ENCODE assay signal across 8 cellular contexts in genomic region chr6:15623282-15624116, GRCh38. TPM values are rescaled to one million over a fixed set of nuclear protein-coding genes. Genes with fewer than 3 reads are reported as not detected.
DNase-seq lines count a peak whose midpoint lies in the region; ATAC-seq, FAIRE-seq and TF ChIP-seq lines count a peak whose summit lies in the region.

No MANE protein-coding gene starts in this region.

- POLR2A ChIA-PET in Panc1 (lab: Charles Lee), result no interaction called here
- POLR2A ChIA-PET in endothelial cell of umbilical vein (lab: Charles Lee), result no interaction called here

- FAIRE-seq in endothelial cell of umbilical vein (lab: Jason Lieb, UNC), result no peak

- intact Hi-C loops in Panc1 (cut with micrococcal nuclease; ENCODE audit: unreplicated experiment), result loop anchor here (10.0 kb wide), 1 partner anchor 129 kb away; no protein-coding TSS in a partner anchor
- intact Hi-C loops in endothelial cell of umbilical vein (cut with micrococcal nuclease), result loop anchor here (1.0 to 5.0 kb wide), 7 partner anchors 71 to 1412 kb away; partner anchors contain the start of gene JARID2

- H3K27me3 ChIP-seq in Panc1 (ENCODE audit: control insufficient read depth, insufficient read depth, low read length), result no peaks in the 10 kb centered on the region
- H3K27me3 ChIP-seq in endothelial cell of umbilical vein (ENCODE audit: control insufficient read depth in 2 of 2, insufficient read depth in 2 of 2, low read length in 2 of 2), result no peaks in the 10 kb centered on the region

- BruUV-seq in Panc1 (replicated peaks; lab: Mats Ljungman, UMichigan) (no TSS peak), endothelial cell of umbilical vein (replicated peaks; lab: Mats Ljungman, UMichigan) (no TSS peak)

- H3K36me3 ChIP-seq in Panc1 (ENCODE audit: control insufficient read depth, insufficient read depth, low read length) (peaks cover 3% of the 10 kb centered on the region), endothelial cell of umbilical vein (ENCODE audit: control insufficient read depth in 2 of 2, extremely low read depth in 1 of 2, insufficient read depth in 2 of 2, low read length in 2 of 2) (no peaks in the 10 kb centered on the region)

- H3K27ac ChIP-seq in 22Rv1 (no peak overlapping the region), Panc1 (ENCODE audit: low read length) (no peak overlapping the region), endothelial cell of umbilical vein (ENCODE audit: insufficient read depth, low read depth, low read length) (no peak overlapping the region)

- no peak overlapping the region for H3K9ac ChIP-seq in endothelial cell of umbilical vein (replicated peaks; ENCODE audit: extremely low read depth, insufficient read depth, low read length)

- H3K4me1 ChIP-seq in Panc1 (ENCODE audit: control insufficient read depth, insufficient read depth, low read length) (no peaks in the 10 kb centered on the region; the same call in 1 of the 2 replicates), endothelial cell of umbilical vein (ENCODE audit: control insufficient read depth, extremely low read depth, insufficient read depth, low read length) (peaks cover 11% of the 10 kb centered on the region)

- no peak overlapping the region for H2AFZ ChIP-seq in endothelial cell of umbilical vein (ENCODE audit: low read depth, low read length)

- H3K4me2 ChIP-seq in endothelial cell of umbilical vein (ENCODE audit: insufficient read depth, low read length), result no peak overlapping the region

- peaks cover 2% of the 10 kb centered on the region for H3K79me2 ChIP-seq in endothelial cell of umbilical vein (ENCODE audit: control insufficient read depth, insufficient read depth, low read length)

- no peaks in the 10 kb centered on the region for H4K20me1 ChIP-seq in endothelial cell of umbilical vein (replicated peaks; ENCODE audit: control insufficient read depth, extremely low read depth, insufficient read depth, low read length)

- CTCF ChIA-PET in Panc1 (lab: Charles Lee) (no interaction called here), endothelial cell of umbilical vein (lab: Charles Lee) (interaction anchor here (0.6 to 3.0 kb wide), 26 partner anchors 9 to 1715 kb away, joined by 3 to 22 read pairs (median 4); no protein-coding TSS in a partner anchor)

- H3K9me3 ChIP-seq in Panc1 (ENCODE audit: control insufficient read depth, insufficient read depth, low read depth, low read length) (no peaks in the 10 kb centered on the region), endothelial cell of umbilical vein (replicated peaks; ENCODE audit: control insufficient read depth, insufficient read depth, low read length) (no peaks in the 10 kb centered on the region)

- no peaks in the 10 kb centered on the region for H3K9me1 ChIP-seq in endothelial cell of umbilical vein (replicated peaks; ENCODE audit: control insufficient read depth, extremely low read depth, insufficient read depth, low read length)

- TF ChIP-seq CTCF in 22Rv1 (IDR thresholded peaks at IDR 0.05) (peak; percentile 75), GM20000 (IDR thresholded peaks at IDR 0.05; ENCODE audit: extremely low read depth, missing control alignments) (no peak), Panc1 (IDR thresholded peaks at IDR 0.05) (peak; percentile 71), endothelial cell of umbilical vein (IDR thresholded peaks at IDR 0.05; ENCODE audit: extremely low read depth in 1 of 2, insufficient read depth in 1 of 2, low read depth in 1 of 2, low read length in 2 of 2) (peak in 1 of 2 donors; percentile 10)

- no peak for TF ChIP-seq POLR2A in endothelial cell of umbilical vein (IDR thresholded peaks at IDR 0.05; ENCODE audit: low read depth, low read length)

- in situ Hi-C loops in Panc1 (cut with HindIII; ENCODE audit: low pct_unique_long_range_greater_than_20kb, low sequenced_read_pairs), result no loop called here

- DNase-seq in GM20000 (ENCODE audit: low spot score), result peak; percentile 20
- DNase-seq in Panc1 (ENCODE audit: low read depth, low spot score), result no peak
- DNase-seq in endothelial cell of umbilical vein (ENCODE audit: low read depth, low spot score), result peak; percentile 25
- peak; percentile 56 for DNase-seq in pons (ENCODE audit: low spot score)

- dilution Hi-C loops in endothelial cell of umbilical vein (cut with MboI; ENCODE audit: extremely low pct_ligation_motif_present, low sequenced_read_pairs), result no loop called here

- H3K4me3 ChIP-seq in Panc1 (ENCODE audit: low read depth in 2 of 2, low read length in 2 of 2), result no peak overlapping the region
- no peak overlapping the region for H3K4me3 ChIP-seq in endothelial cell of umbilical vein (replicated peaks in 1 of 3; ENCODE audit: insufficient read depth in 1 of 3, low read depth in 1 of 3, low read length in 3 of 3)

- ATAC-seq in Panc1 (no peak), HG03354 (IDR thresholded peaks at IDR 0.05; ENCODE audit: poor library complexity, severe bottlenecking, unreplicated experiment) (no peak), GM21515 (IDR thresholded peaks at IDR 0.05; ENCODE audit: unreplicated experiment) (no peak), HG03520 (IDR thresholded peaks at IDR 0.05; ENCODE audit: unreplicated experiment) (no peak)

TF ChIP-seq in endothelial cell of umbilical vein, 7 proteins besides CTCF, POLR2A, EP300 and RAD21:
- TF ChIP-seq POLR2AphosphoS5 (IDR thresholded peaks at IDR 0.05; ENCODE audit: insufficient read depth, low read depth, low read length) (no peak), FOS (IDR thresholded peaks at IDR 0.05; ENCODE audit: borderline replicate concordance, insufficient read depth, low read length) (no peak), MAX (IDR thresholded peaks at IDR 0.05; ENCODE audit: insufficient read depth, insufficient read length) (no peak), GATA2 (IDR thresholded peaks at IDR 0.05; ENCODE audit: insufficient read depth, insufficient read length, low read depth, low read length) (no peak), MYC (IDR thresholded peaks at IDR 0.05; ENCODE audit: low read depth, low read length) (no peak), EZH2 (IDR thresholded peaks at IDR 0.05; ENCODE audit: borderline replicate concordance, low read depth, low read length, severe bottlenecking) (no peak), JUN (IDR thresholded peaks at IDR 0.05; ENCODE audit: borderline replicate concordance, insufficient read depth, insufficient read length, low read depth) (no peak)

RNA-seq across cellular contexts. Expression of gene DTNBP1, which starts 39.3 kb away (rescaled TPM):
- 29.3 TPM for total RNA-seq in Panc1 (2021; ENCODE audit: unreplicated experiment)
- 36.0 TPM for polyA plus RNA-seq in Panc1 (2012; ENCODE audit: insufficient read length)
- total RNA-seq in endothelial cell of umbilical vein, result 21.8 and 24.3 TPM in 2 replicates
- polyA plus RNA-seq in endothelial cell of umbilical vein, result 26.0 and 28.9 TPM in 2 replicates
- polyA plus RNA-seq in endothelial cell of umbilical vein (2011; cell fraction: cytosol; rRNA removed), result 31.7 and 34.2 TPM in 2 replicates
- 20.3 and 26.1 TPM in 2 replicates for polyA plus RNA-seq in endothelial cell of umbilical vein (2011; cell fraction: nucleus; rRNA removed)
- 16.7 and 16.8 TPM in 2 replicates for polyA plus RNA-seq in endothelial cell of umbilical vein (2012)
- 20.6 and 23.1 TPM in 2 replicates for polyA minus RNA-seq in endothelial cell of umbilical vein
- polyA minus RNA-seq in endothelial cell of umbilical vein (2011; cell fraction: cytosol; rRNA and poly(A)+ RNA removed), result 6.2 TPM
- polyA minus RNA-seq in endothelial cell of umbilical vein (2011; cell fraction: nucleus; rRNA and poly(A)+ RNA removed), result 16.6 and 16.8 TPM in 2 replicates
